ENCODE assay signal across 8 cellular contexts in genomic region chr5:143403607-143404415, GRCh38. TPM values are rescaled to one million over a fixed set of nuclear protein-coding genes. Genes with fewer than 3 reads are reported as not detected.
DNase-seq lines count a peak whose midpoint lies in the region; ATAC-seq and TF ChIP-seq lines count a peak whose summit lies in the region.

Gene NR3C1 (minus strand): TSS chr5:143403686. CDS start chr5:143400839, 2,847 bp downstream.

- ATAC-seq in GM19035 (IDR thresholded peaks at IDR 0.05; ENCODE audit: unreplicated experiment) (peak; percentile 61), HG03354 (IDR thresholded peaks at IDR 0.05; ENCODE audit: poor library complexity, severe bottlenecking, unreplicated experiment) (peak; percentile 66)

- DNase-seq in NOMO-1 (lab: John Stamatoyannopoulos, UW; ENCODE audit: unreplicated experiment in 2 of 2) (peak; percentile 78 to 94), midbrain (lab: John Stamatoyannopoulos, UW) (peak; percentile 90)
- peak; percentile 58 for DNase-seq in activated CD8-positive, alpha-beta memory T cell treated with anti-CD3 and anti-CD28 coated beads, Interleukin-2, amount 50 U/mL, for 1 hour (ENCODE audit: extremely low read depth)
- peak; percentile 72 to 82 for DNase-seq in stimulated activated CD8-positive, alpha-beta memory T cell treated with anti-CD3 and anti-CD28 coated beads, Interleukin-2, amount 100 ng/mL, for 1 hour (ENCODE audit: low read depth in 2 of 2)

- no peak within 1 kb of the TSS for H3K27ac ChIP-seq in C4-2B

- in situ Hi-C loops in endometrial microvascular endothelial cells (cut with HindIII; ENCODE audit: inconsistent ontology term, low pct_unique_long_range_greater_than_20kb, low sequenced_read_pairs), result no loop called here

- peak; percentile 67 for TF ChIP-seq CTCF in C4-2B (conservative IDR thresholded peaks at IDR 0.05)

RNA-seq across cellular contexts. Expression of gene NR3C1, which starts in this region (rescaled TPM):
- total RNA-seq in endometrial microvascular endothelial cells (ENCODE audit: inconsistent ontology term), result 25.9 TPM
